In genomic region chr1:24780640-24781039, GRCh38 we compare ENCODE assay signal across 7 cellular contexts. TPM values are rescaled to one million over a fixed set of nuclear protein-coding genes. Genes with fewer than 3 reads are reported as not detected.
A peak's percentile ranks its signal among the peaks of the same experiment; 100 is the strongest.
DNase-seq lines count a peak whose midpoint lies in the region; ATAC-seq, FAIRE-seq and TF ChIP-seq lines count a peak whose summit lies in the region.
"Not testable (repeated sequence)": the region's sequence is repeated elsewhere in the genome, so short reads cannot be mapped to it uniquely, and the experiment has no call there.

No MANE protein-coding gene starts in this region.

- H4K20me1 ChIP-seq in IMR-90 (ENCODE audit: insufficient read depth, low read length) (peaks cover 96% of the 10 kb centered on the region), smooth muscle cell (ENCODE audit: low read depth) (peaks cover 98% of the 10 kb centered on the region)
- not testable (repeated sequence) for H4K20me1 ChIP-seq in HepG2 (ENCODE audit: insufficient read depth, low read length)

- peaks cover 74% of the 10 kb centered on the region for H3K79me2 ChIP-seq in HepG2 (ENCODE audit: insufficient read depth, low read length)
- peaks cover 100% of the 10 kb centered on the region for H3K79me2 ChIP-seq in smooth muscle cell (ENCODE audit: low read depth)

- TF ChIP-seq POLR2A in IMR-90 (IDR thresholded peaks at IDR 0.05; ENCODE audit: low read depth, low read length); HepG2 (IDR thresholded peaks at IDR 0.05; ENCODE audit: insufficient read depth in 1 of 2, low read depth in 2 of 2, low read length in 2 of 2): not testable (repeated sequence)

- not testable (repeated sequence) for H4K5ac ChIP-seq in IMR-90 (ENCODE audit: low read depth, low read length)

- FAIRE-seq in HepG2 (lab: Jason Lieb, UNC): not testable (repeated sequence)

- not testable (repeated sequence) for H3K36me3 ChIP-seq in IMR-90 (ENCODE audit: control insufficient read depth, insufficient read depth, low read length); ascending aorta; left ventricle myocardium inferior; HepG2 (replicated peaks in 1 of 2; ENCODE audit: control insufficient read depth in 1 of 2, insufficient read depth in 2 of 2, low read length in 2 of 2); smooth muscle cell (ENCODE audit: low read depth)
- H3K36me3 ChIP-seq in SK-N-MC (ENCODE audit: insufficient read depth, low read length): peaks cover 25% of the 10 kb centered on the region

- not testable (repeated sequence) for H3K9me3 ChIP-seq in IMR-90 (ENCODE audit: control insufficient read depth, insufficient read depth, low read length); SK-N-MC (ENCODE audit: low read depth, low read length); ascending aorta; left ventricle myocardium inferior (replicated peaks); HepG2 (ENCODE audit: low read length); smooth muscle cell (replicated peaks; ENCODE audit: low read depth)

- H2AK9ac ChIP-seq in IMR-90 (replicated peaks; ENCODE audit: low read depth, low read length, poor library complexity): not testable (repeated sequence)

- H4K8ac ChIP-seq in IMR-90 (ENCODE audit: low read depth in 2 of 2, low read length in 2 of 2): not testable (repeated sequence)

- not testable (repeated sequence) for H3K9me3 Mint-ChIP-seq in memory B cell

- not testable (repeated sequence) for H3K9ac ChIP-seq in IMR-90 (ENCODE audit: low read depth, low read length); SK-N-MC (ENCODE audit: insufficient read length); HepG2 (ENCODE audit: insufficient read depth, low read depth, low read length); smooth muscle cell (ENCODE audit: low read depth)

- H2BK120ac ChIP-seq in IMR-90 (ENCODE audit: low read depth, low read length): not testable (repeated sequence)

- not testable (repeated sequence) for H3K27me3 ChIP-seq in IMR-90 (ENCODE audit: control insufficient read depth, insufficient read depth, low read length); ascending aorta; left ventricle myocardium inferior (ENCODE audit: low read depth); HepG2 (ENCODE audit: control insufficient read depth in 1 of 2, insufficient read depth in 2 of 2, low read length in 2 of 2); smooth muscle cell (ENCODE audit: low read depth)

- peaks cover 0 to 66% of the 10 kb centered on the region in 2 experiments; a peak in 2 of 4 replicates for H3K79me1 ChIP-seq in IMR-90 (ENCODE audit: low read depth in 1 of 2, low read length in 2 of 2)

- not testable (repeated sequence) for H3K4me3 ChIP-seq in IMR-90 (ENCODE audit: insufficient read depth, low read depth, low read length); SK-N-MC; ascending aorta; left ventricle myocardium inferior; HepG2 (replicated peaks in 1 of 3; ENCODE audit: insufficient read depth in 1 of 3, low read depth in 2 of 3, low read length in 3 of 3); smooth muscle cell

- H3K18ac ChIP-seq in IMR-90 (ENCODE audit: low read depth, low read length): not testable (repeated sequence)

- not testable (repeated sequence) for H2BK15ac ChIP-seq in IMR-90 (ENCODE audit: low read depth, low read length)

- H3F3A ChIP-seq in smooth muscle cell (ENCODE audit: low read depth): not testable (repeated sequence)

- H3K56ac ChIP-seq in IMR-90 (ENCODE audit: extremely low read depth, insufficient read depth, low read length): not testable (repeated sequence)

- H2BK5ac ChIP-seq in IMR-90 (ENCODE audit: low read depth, low read length, poor library complexity, severe bottlenecking): peak overlapping the region; percentile 37

- not testable (repeated sequence) for H3K27ac ChIP-seq in IMR-90 (ENCODE audit: insufficient read depth, low read length); HepG2 (ENCODE audit: extremely low read length, insufficient read depth, low read length)
- H3K27ac ChIP-seq in SK-N-MC (0 out of 2 replicates have a peak overlapping the region, but pooled peaks have one; percentile 7), ascending aorta (peak overlapping the region; percentile 60 to 84), left ventricle myocardium inferior (replicated peaks) (peak overlapping the region; percentile 9), smooth muscle cell (ENCODE audit: low read depth) (peak overlapping the region; percentile 2)

- H3K27ac Mint-ChIP-seq in memory B cell: peak overlapping the region; percentile 13

- H3K4me2 ChIP-seq in IMR-90 (ENCODE audit: low read depth, low read length); HepG2 (ENCODE audit: low read depth, low read length); smooth muscle cell: not testable (repeated sequence)

- TF ChIP-seq RAD21 in IMR-90 (IDR thresholded peaks at IDR 0.05; ENCODE audit: low read length); HepG2 (CRISPR knock-in tag; IDR thresholded peaks at IDR 0.05): not testable (repeated sequence)

- peaks cover 18% of the 10 kb centered on the region for H3K9me1 ChIP-seq in IMR-90 (ENCODE audit: insufficient read depth, low read length)

- not testable (repeated sequence) for DNase-seq in IMR-90; SK-N-MC (ENCODE audit: low read depth, low spot score); ascending aorta (ENCODE audit: low spot score in 2 of 2); left ventricle myocardium inferior; HepG2 (ENCODE audit: low spot score); memory B cell (ENCODE audit: low spot score in 2 of 2); smooth muscle cell (lab: John Stamatoyannopoulos, UW; ENCODE audit: unreplicated experiment)

- not testable (repeated sequence) for TF ChIP-seq CTCF in IMR-90 (conservative IDR thresholded peaks at IDR 0.05; ENCODE audit: low read depth, low read length); ascending aorta (IDR thresholded peaks at IDR 0.05); left ventricle myocardium inferior (IDR thresholded peaks at IDR 0.05; ENCODE audit: borderline replicate concordance); HepG2 (CRISPR knock-in tag; IDR thresholded peaks at IDR 0.05); smooth muscle cell (IDR thresholded peaks at IDR 0.05; ENCODE audit: borderline replicate concordance, insufficient read depth, poor library complexity, severe bottlenecking)

- not testable (repeated sequence) for TF ChIP-seq EP300 in HepG2 (IDR thresholded peaks at IDR 0.05; ENCODE audit: low read depth in 2 of 2, low read length in 2 of 2); HepG2 (CRISPR knock-in tag; IDR thresholded peaks at IDR 0.05; ENCODE audit: borderline replicate concordance)

- intact Hi-C loops in IMR-90 (cut with micrococcal nuclease): loop anchor here (5.0 kb wide), 1 partner anchor 47 kb away; no protein-coding TSS in a partner anchor
- intact Hi-C loops in ascending aorta (cut with DNase I); left ventricle myocardium inferior (cut with micrococcal nuclease); HepG2 (cut with micrococcal nuclease; ENCODE audit: unreplicated experiment): not testable (repeated sequence)

- no CpG with 5 or more reads among the region's 8 CpGs for WGBS in IMR-90 (ENCODE audit: extremely low coverage in 2 of 2, insufficient read length in 1 of 2), 2 experiments
- WGBS in HepG2 (ENCODE audit: low lambda C conversion rate): 96% methylated on average over 8 of the region's 8 CpGs
- 84% methylated on average over 8 of the region's 8 CpGs for WGBS in smooth muscle cell (ENCODE audit: low lambda C conversion rate)

- H3K4me1 Mint-ChIP-seq in memory B cell: peaks cover 32% of the 10 kb centered on the region

- not testable (repeated sequence) for H3K36me3 Mint-ChIP-seq in memory B cell

- CTCF ChIA-PET in IMR-90 (lab: Yijun Ruan, JAX): interaction anchor here (0.7 kb wide), 1 partner anchor 92 kb away, joined by 3 read pairs; no protein-coding TSS in a partner anchor
- CTCF ChIA-PET in HepG2 (lab: Yijun Ruan, JAX; ENCODE audit: low intra/inter-chr PET ratio, low total read pairs): not testable (repeated sequence)

- H2BK20ac ChIP-seq in IMR-90 (ENCODE audit: low read depth, low read length): not testable (repeated sequence)

- dilution Hi-C loops in IMR-90 (cut with HindIII; ENCODE audit: low sequenced_read_pairs, unreplicated experiment): not testable (repeated sequence)

- H3K4me1 ChIP-seq in IMR-90 (ENCODE audit: control insufficient read depth, insufficient read depth, low read length); smooth muscle cell (ENCODE audit: low read depth): not testable (repeated sequence)
- H3K4me1 ChIP-seq in ascending aorta (peaks cover 6 to 54% of the 10 kb centered on the region in 2 donors), left ventricle myocardium inferior (peaks cover 84% of the 10 kb centered on the region), HepG2 (ENCODE audit: insufficient read depth, low read length) (peaks cover 57% of the 10 kb centered on the region)

- POLR2A ChIA-PET in IMR-90 (lab: Charles Lee; ENCODE audit: unreplicated experiment): interaction anchor here (0.6 kb wide), 1 partner anchor 12 kb away, joined by 10 read pairs; no protein-coding TSS in a partner anchor
- POLR2A ChIA-PET in HepG2 (lab: Yijun Ruan, JAX): not testable (repeated sequence)

- not testable (repeated sequence) for H4K91ac ChIP-seq in IMR-90 (ENCODE audit: insufficient read depth, low read depth, low read length)

- peak overlapping the region; percentile 31; the same call in 1 of the 2 replicates for H3K23ac ChIP-seq in IMR-90 (ENCODE audit: low read depth, low read length)

- H3K4me3 Mint-ChIP-seq in memory B cell: not testable (repeated sequence)

- not testable (repeated sequence) for ATAC-seq in IMR-90 (ENCODE audit: low read depth); HepG2; memory B cell (ENCODE audit: low read depth)

- not testable (repeated sequence) for H3K27me3 Mint-ChIP-seq in memory B cell

- BruUV-seq in IMR-90 (replicated peaks; lab: Mats Ljungman, UMichigan); HepG2 (replicated peaks; lab: Mats Ljungman, UMichigan): not testable (repeated sequence)

- in situ Hi-C loops in IMR-90 (cut with MboI; ENCODE audit: low sequenced_read_pairs); HepG2 (cut with HindIII; ENCODE audit: extremely low pct_ligation_motif_present, low pct_unique_long_range_greater_than_20kb): not testable (repeated sequence)

- not testable (repeated sequence) for H3K4ac ChIP-seq in IMR-90 (ENCODE audit: low read depth, low read length)

- not testable (repeated sequence) for H3K14ac ChIP-seq in IMR-90 (replicated peaks; ENCODE audit: low read depth, low read length)

- H2AK5ac ChIP-seq in IMR-90 (ENCODE audit: low read depth, low read length): not testable (repeated sequence)

- H2AFZ ChIP-seq in IMR-90 (replicated peaks; ENCODE audit: low read length, poor library complexity); HepG2 (ENCODE audit: low read length); smooth muscle cell (ENCODE audit: low read depth): not testable (repeated sequence)

RNA-seq across cellular contexts. Expression of gene CLIC4, which starts 35.4 kb away (rescaled TPM):
- 392 and 524 TPM in 2 replicates for total RNA-seq in IMR-90 (2012; rRNA removed)
- 194 and 242 TPM in 2 replicates for polyA plus RNA-seq in IMR-90 (2012; rRNA removed)
- polyA plus RNA-seq in IMR-90 (2012; cell fraction: cytosol; rRNA removed): 181 and 264 TPM in 2 replicates
- polyA plus RNA-seq in IMR-90 (2012; cell fraction: nucleus; rRNA removed; ENCODE audit: low replicate concordance): 149 and 183 TPM in 2 replicates
- total RNA-seq in ascending aorta: 494 TPM
- 325 TPM for total RNA-seq in left ventricle myocardium inferior
- total RNA-seq in HepG2 (2016; rRNA removed; fragmentation: Illumina TruSeq; extraction: Trizol): 77.4 and 120 TPM in 2 replicates
- 5.2 and 5.7 TPM in 2 replicates for total RNA-seq in HepG2 (2016; cell fraction: cytosol; rRNA removed; fragmentation: Illumina TruSeq; extraction: Trizol; ENCODE audit: low read depth)
- total RNA-seq in HepG2 (2016; cell fraction: insoluble cytoplasmic fraction; rRNA removed; fragmentation: Illumina TruSeq; extraction: Trizol): 79.6 and 107 TPM in 2 replicates
- total RNA-seq in HepG2 (2016; cell fraction: membrane; rRNA removed; fragmentation: Illumina TruSeq; extraction: Trizol): 27.3 and 32.5 TPM in 2 replicates
- 53.7 and 61.5 TPM in 2 replicates for total RNA-seq in HepG2 (2016; cell fraction: nucleus; rRNA removed; fragmentation: Illumina TruSeq; extraction: Trizol)
- 19.9 and 23.3 TPM in 2 replicates for polyA plus RNA-seq in HepG2 (2011; rRNA removed)
- 15.6 and 24.0 TPM in 2 replicates for polyA plus RNA-seq in HepG2 (2011; cell fraction: cytosol; rRNA removed)
- 8.0 and 12.1 TPM in 2 replicates for polyA plus RNA-seq in HepG2 (2011; cell fraction: nucleus; rRNA removed)
- polyA plus RNA-seq in HepG2 (2012): 51.1 and 58.9 TPM in 2 replicates
- 5.0 and 5.8 TPM in 2 replicates for polyA plus RNA-seq in HepG2 (2016; cell fraction: cytosol; fragmentation: Illumina TruSeq; extraction: Trizol; ENCODE audit: low read depth)
- polyA plus RNA-seq in HepG2 (2016; cell fraction: insoluble cytoplasmic fraction; fragmentation: Illumina TruSeq; extraction: Trizol; ENCODE audit: low read depth): 122 and 132 TPM in 2 replicates
- 19.2 and 20.4 TPM in 2 replicates for polyA plus RNA-seq in HepG2 (2016; cell fraction: membrane; fragmentation: Illumina TruSeq; extraction: Trizol; ENCODE audit: low read depth)
- 62.7 and 67.7 TPM in 2 replicates for polyA plus RNA-seq in HepG2 (2016; cell fraction: nucleus; fragmentation: Illumina TruSeq; extraction: Trizol; ENCODE audit: insufficient read depth, low read depth)
- polyA minus RNA-seq in HepG2 (2011; rRNA and poly(A)+ RNA removed; ENCODE audit: low replicate concordance): 11.1 and 23.5 TPM in 2 replicates
- 41.9 and 45.3 TPM in 2 replicates for polyA minus RNA-seq in HepG2 (2011; cell fraction: cytosol; rRNA and poly(A)+ RNA removed)
- 31.5 and 33.2 TPM in 2 replicates for polyA minus RNA-seq in HepG2 (2011; cell fraction: nucleus; rRNA and poly(A)+ RNA removed)
- 389 and 417 TPM in 2 replicates for total RNA-seq in smooth muscle cell
- 149 and 151 TPM in 2 replicates for polyA plus RNA-seq in smooth muscle cell
